In the genomic region with DNA sequence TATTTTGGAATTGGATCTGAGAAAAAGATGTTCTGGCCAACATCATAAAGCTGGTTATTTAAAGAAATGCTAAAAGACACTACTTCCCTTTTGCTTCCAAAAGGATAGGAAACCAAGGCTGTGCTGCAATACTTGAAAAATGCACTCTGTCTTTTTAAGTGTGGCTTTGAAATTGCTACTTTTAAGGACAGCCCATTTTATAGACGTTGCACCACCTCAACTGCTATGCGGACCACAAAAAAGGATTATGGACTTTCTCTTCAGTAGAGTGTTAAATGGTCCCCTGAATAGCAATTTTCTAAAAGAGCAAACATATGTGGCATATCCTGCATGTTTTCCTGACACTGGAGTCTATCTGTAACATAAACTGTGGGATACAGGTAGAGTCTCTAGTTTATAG, we compare ENCODE assay signal across 14 cellular contexts. TPM values are rescaled to one million over a fixed set of nuclear protein-coding genes. Genes with fewer than 3 reads are reported as not detected.
"Had no signal": no experiment of that assay in that cellular context is flagged by ENCODE, and none has a peak within 500 bp of the region (broad histone marks: within the 10 kb centered on the region; RNA-seq: fewer than 3 reads in every experiment).

No MANE protein-coding gene starts in this region.

- H3K27ac ChIP-seq: spleen, thoracic aorta had no signal

- H3K36me3 Mint-ChIP-seq: mesothelial cell of epicardium had no signal

- H3K27me3 Mint-ChIP-seq: activated naive CD4-positive, alpha-beta T cell treated with anti-CD3 and anti-CD28 coated beads, Interleukin-2, amount 10 ng/mL, durations not matched to agents 7 days and 5 days; stimulated activated naive CD8-positive, alpha-beta T cell treated with anti-CD3 and anti-CD28 coated beads, Interleukin-15, amount 100 ng/mL, for 72 hours had no signal

- H3K4me3 Mint-ChIP-seq: activated naive CD4-positive, alpha-beta T cell treated with anti-CD3 and anti-CD28 coated beads, Interleukin-2, amount 10 ng/mL, durations not matched to agents 7 days and 5 days; mesothelial cell of epicardium; neural crest cell had no signal

- DNase-seq: activated CD4-positive, CD25-positive, alpha-beta regulatory T cell treated with anti-CD3 and anti-CD28 coated beads, Interleukin-2, amount 50 U/mL, for 72 hours; activated naive CD4-positive, alpha-beta T cell treated with anti-CD3 and anti-CD28 coated beads, Interleukin-2, amount 10 ng/mL, durations not matched to agents 7 days and 5 days; caudate nucleus; left colon; spleen; stimulated activated naive CD8-positive, alpha-beta T cell treated with anti-CD3 and anti-CD28 coated beads, Interleukin-15, amount 100 ng/mL, for 72 hours; T-helper 9 cell had no signal

- ATAC-seq: esophagus mucosa; left colon; sciatic nerve; stimulated activated naive CD8-positive, alpha-beta T cell treated with anti-CD3 and anti-CD28 coated beads, Interleukin-15, amount 100 ng/mL, for 72 hours had no signal

- H3K36me3 ChIP-seq: spleen, thoracic aorta had no signal

- H3K27ac Mint-ChIP-seq: activated naive CD4-positive, alpha-beta T cell treated with anti-CD3 and anti-CD28 coated beads, Interleukin-2, amount 10 ng/mL, durations not matched to agents 7 days and 5 days; mesothelial cell of epicardium; stimulated activated naive CD8-positive, alpha-beta T cell treated with anti-CD3 and anti-CD28 coated beads, Interleukin-15, amount 100 ng/mL, for 72 hours had no signal

- H3K27me3 ChIP-seq: spleen had no signal

- H3K4me3 ChIP-seq: lung, spleen, thoracic aorta had no signal

- H3K4me1 Mint-ChIP-seq: mesothelial cell of epicardium, neural crest cell had no signal

RNA-seq across cellular contexts. Expression of a gene that starts 32.0 kb away (rescaled TPM):
- total RNA-seq: neural crest cell, osteocyte had no signal
